Comparison of ENCODE assay signal across 20 cellular contexts in the genomic region with DNA sequence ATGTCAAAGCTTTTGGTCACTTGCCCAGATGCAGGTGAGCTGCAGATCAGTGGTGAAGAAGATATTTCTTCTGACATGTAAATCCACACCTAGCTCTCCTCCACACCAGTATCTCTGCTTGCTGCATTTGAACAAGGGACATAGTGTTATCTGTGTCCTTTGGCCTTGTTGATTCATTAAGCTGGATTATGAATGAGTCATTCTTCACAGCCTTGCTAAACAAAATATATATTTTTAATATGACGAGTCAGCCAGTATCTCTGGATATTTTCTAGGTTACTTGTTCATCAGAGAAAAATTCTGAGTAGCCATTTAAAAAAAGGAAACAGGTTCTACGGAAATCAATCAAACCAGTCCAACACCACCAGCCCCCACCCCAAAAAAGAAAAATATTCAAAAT.
A peak's percentile ranks its signal among the peaks of the same experiment; 100 is the strongest.
DNase-seq lines count a peak whose midpoint lies in the region; ATAC-seq and TF ChIP-seq lines count a peak whose summit lies in the region.
"Had no signal": no experiment of that assay in that cellular context is flagged by ENCODE, and none has a peak within 500 bp of the region (broad histone marks: within the 10 kb centered on the region; RNA-seq: fewer than 3 reads in every experiment).

No MANE protein-coding gene starts in this region.

- no peaks in the 10 kb centered on the region for H3K36me3 ChIP-seq in adipocyte (ENCODE audit: control insufficient read depth, insufficient read depth, low read length, severe bottlenecking)
- H3K36me3 ChIP-seq: neural progenitor cell, SJCRH30, transverse colon had no signal

- DNase-seq in LHCN-M2 (ENCODE audit: low read depth) (peak; percentile 62), adipocyte (ENCODE audit: low read depth) (peak; percentile 30), fibroblast of pulmonary artery (ENCODE audit: low read depth) (peak; percentile 38), non-pigmented ciliary epithelial cell (ENCODE audit: low read depth) (peak; percentile 42), GM13977 (ENCODE audit: low spot score) (no peak), C1 segment of cervical spinal cord (lab: John Stamatoyannopoulos, UW) (no peak)
- no peak for DNase-seq in stimulated activated CD4-positive, alpha-beta T cell treated with anti-CD3 and anti-CD28 coated beads, Interleukin-1b, Interleukin-23, amount 100 ng/mL, for 48 hours
- DNase-seq: activated CD4-positive, alpha-beta T cell treated with anti-CD3 and anti-CD28 coated beads, Interleukin-2, amount 50 U/mL, for 48 hours; activated gamma-delta T cell; DMS79 treated with DMSO at 0.1 percent for 48 hours; left ventricle myocardium superior; NCI-H1694; SJCRH30; stimulated activated CD4-positive, alpha-beta T cell treated with anti-CD3 and anti-CD28 coated beads, Interleukin-2, amount 100 ng/mL, for 48 hours; stimulated activated naive CD8-positive, alpha-beta T cell treated with anti-CD3 and anti-CD28 coated beads, Interleukin-15, Interleukin-2, amounts not matched to agents 100 U/mL and 50 U/mL, for 24 hours; transverse colon had no signal

- no peak for TF ChIP-seq CTCF in fibroblast of pulmonary artery (IDR thresholded peaks at IDR 0.05; ENCODE audit: low read length, missing control alignments)
- no peak for TF ChIP-seq CTCF in GM13977 (IDR thresholded peaks at IDR 0.05; ENCODE audit: extremely low read depth, insufficient read depth, missing control alignments)

- in situ Hi-C loops in GM13977 (cut with MboI; ENCODE audit: low pct_unique_long_range_greater_than_20kb, low sequenced_read_pairs, unreplicated experiment) = no loop called here

- no peak for ATAC-seq in HG02852 (IDR thresholded peaks at IDR 0.05; ENCODE audit: unreplicated experiment)
- ATAC-seq: esophagus mucosa; left ventricle myocardium superior; stimulated activated naive CD8-positive, alpha-beta T cell treated with anti-CD3 and anti-CD28 coated beads, Interleukin-15, Interleukin-2, amounts not matched to agents 100 U/mL and 50 U/mL, for 24 hours had no signal

- H3K9ac ChIP-seq in adipocyte (ENCODE audit: low read length) = no peak overlapping the region
- H3K9ac ChIP-seq: neural progenitor cell had no signal

- no peaks in the 10 kb centered on the region for H3K27me3 ChIP-seq in adipocyte (replicated peaks; ENCODE audit: control insufficient read depth, insufficient read depth, low read length)
- H3K27me3 ChIP-seq: neural progenitor cell, SJCRH30, transverse colon had no signal

- peaks cover 3% of the 10 kb centered on the region for H3K9me3 ChIP-seq in adipocyte (ENCODE audit: control insufficient read depth, low read length)
- H3K9me3 ChIP-seq: transverse colon had no signal

- peaks cover 7% of the 10 kb centered on the region for H3K4me1 ChIP-seq in adipocyte (ENCODE audit: control insufficient read depth, insufficient read depth, low read length)
- H3K4me1 ChIP-seq: neural progenitor cell, transverse colon had no signal

- peak overlapping the region; percentile 43 for H3K4me3 ChIP-seq in adipocyte (ENCODE audit: low read length)
- H3K4me3 ChIP-seq in fibroblast of pulmonary artery (replicated peaks; ENCODE audit: low read depth, low read length) = no peak overlapping the region
- H3K4me3 ChIP-seq: neural progenitor cell, SJCRH30, skin epidermis, transverse colon had no signal

Comparison
In these comparisons a context has a peak if more than half of its experiments do, and no peak if none do; other contexts are left out.
1. DNase-seq: peak in LHCN-M2 (single experiment), adipocyte (single experiment), fibroblast of pulmonary artery (single experiment) and non-pigmented ciliary epithelial cell (single experiment); none in GM13977 (single experiment), stimulated activated CD4-positive, alpha-beta T cell treated with anti-CD3 and anti-CD28 coated beads, Interleukin-1b, Interleukin-23, amount 100 ng/mL, for 48 hours (single experiment) and C1 segment of cervical spinal cord (0 of 14).